ENCODE assay signal across 1 cellular context in the genomic region with DNA sequence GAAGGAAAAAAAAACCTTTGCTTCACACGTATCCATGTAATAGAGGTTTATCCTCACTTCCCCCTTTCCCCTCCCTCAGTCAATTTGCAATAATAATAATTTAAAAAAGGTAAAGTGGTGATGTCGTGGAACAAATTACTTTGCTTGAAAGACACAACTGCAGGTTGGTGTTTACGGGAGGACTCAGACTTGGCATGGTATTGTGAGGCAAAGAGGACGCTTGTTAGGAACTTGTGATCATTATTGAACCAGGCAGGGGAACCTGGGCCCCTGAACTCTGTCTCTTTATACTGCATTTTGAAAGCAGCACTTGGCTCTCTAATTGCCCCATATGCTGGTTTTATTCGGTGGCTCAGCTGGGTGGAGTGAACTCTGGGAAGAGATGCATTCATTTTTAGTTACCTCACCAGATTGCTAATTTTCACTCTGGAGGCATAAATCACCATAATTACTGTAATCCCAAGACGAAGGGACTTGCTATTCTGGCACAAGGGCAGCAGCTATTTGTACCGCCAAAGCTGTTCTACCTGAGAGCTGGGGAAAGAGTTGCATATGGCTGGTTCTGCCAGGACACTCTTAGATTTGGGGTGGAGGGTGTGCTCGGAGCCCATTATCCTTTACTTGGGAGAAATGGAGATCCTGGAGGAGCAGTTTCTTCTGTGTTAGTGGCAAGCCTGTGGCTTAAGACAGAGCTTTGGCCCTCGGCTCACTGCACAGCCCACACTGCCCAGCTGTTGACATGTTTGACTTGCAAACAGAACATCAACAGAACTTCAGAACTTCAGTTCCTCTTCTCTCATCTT.
TF ChIP-seq lines count a peak whose summit lies in the region.

No MANE protein-coding gene starts in this region.

TF ChIP-seq in GM23338, 12 proteins besides CTCF, POLR2A, EP300 and RAD21 (continued from another document):
- TF ChIP-seq, protein P1, sequence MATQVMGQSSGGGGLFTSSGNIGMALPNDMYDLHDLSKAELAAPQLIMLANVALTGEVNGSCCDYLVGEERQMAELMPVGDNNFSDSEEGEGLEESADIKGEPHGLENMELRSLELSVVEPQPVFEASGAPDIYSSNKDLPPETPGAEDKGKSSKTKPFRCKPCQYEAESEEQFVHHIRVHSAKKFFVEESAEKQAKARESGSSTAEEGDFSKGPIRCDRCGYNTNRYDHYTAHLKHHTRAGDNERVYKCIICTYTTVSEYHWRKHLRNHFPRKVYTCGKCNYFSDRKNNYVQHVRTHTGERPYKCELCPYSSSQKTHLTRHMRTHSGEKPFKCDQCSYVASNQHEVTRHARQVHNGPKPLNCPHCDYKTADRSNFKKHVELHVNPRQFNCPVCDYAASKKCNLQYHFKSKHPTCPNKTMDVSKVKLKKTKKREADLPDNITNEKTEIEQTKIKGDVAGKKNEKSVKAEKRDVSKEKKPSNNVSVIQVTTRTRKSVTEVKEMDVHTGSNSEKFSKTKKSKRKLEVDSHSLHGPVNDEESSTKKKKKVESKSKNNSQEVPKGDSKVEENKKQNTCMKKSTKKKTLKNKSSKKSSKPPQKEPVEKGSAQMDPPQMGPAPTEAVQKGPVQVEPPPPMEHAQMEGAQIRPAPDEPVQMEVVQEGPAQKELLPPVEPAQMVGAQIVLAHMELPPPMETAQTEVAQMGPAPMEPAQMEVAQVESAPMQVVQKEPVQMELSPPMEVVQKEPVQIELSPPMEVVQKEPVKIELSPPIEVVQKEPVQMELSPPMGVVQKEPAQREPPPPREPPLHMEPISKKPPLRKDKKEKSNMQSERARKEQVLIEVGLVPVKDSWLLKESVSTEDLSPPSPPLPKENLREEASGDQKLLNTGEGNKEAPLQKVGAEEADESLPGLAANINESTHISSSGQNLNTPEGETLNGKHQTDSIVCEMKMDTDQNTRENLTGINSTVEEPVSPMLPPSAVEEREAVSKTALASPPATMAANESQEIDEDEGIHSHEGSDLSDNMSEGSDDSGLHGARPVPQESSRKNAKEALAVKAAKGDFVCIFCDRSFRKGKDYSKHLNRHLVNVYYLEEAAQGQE (IDR thresholded peaks at IDR 0.05; ENCODE audit: unreplicated experiment): no peak
- TF ChIP-seq NANOG (IDR thresholded peaks at IDR 0.05; ENCODE audit: borderline replicate concordance) (no peak), EZH2 (IDR thresholded peaks at IDR 0.05; ENCODE audit: low read depth, unreplicated experiment) (no peak), STAT1 (IDR thresholded peaks at IDR 0.05; ENCODE audit: unreplicated experiment) (no peak)
